ENCODE assay signal across 16 cellular contexts in the genomic region with DNA sequence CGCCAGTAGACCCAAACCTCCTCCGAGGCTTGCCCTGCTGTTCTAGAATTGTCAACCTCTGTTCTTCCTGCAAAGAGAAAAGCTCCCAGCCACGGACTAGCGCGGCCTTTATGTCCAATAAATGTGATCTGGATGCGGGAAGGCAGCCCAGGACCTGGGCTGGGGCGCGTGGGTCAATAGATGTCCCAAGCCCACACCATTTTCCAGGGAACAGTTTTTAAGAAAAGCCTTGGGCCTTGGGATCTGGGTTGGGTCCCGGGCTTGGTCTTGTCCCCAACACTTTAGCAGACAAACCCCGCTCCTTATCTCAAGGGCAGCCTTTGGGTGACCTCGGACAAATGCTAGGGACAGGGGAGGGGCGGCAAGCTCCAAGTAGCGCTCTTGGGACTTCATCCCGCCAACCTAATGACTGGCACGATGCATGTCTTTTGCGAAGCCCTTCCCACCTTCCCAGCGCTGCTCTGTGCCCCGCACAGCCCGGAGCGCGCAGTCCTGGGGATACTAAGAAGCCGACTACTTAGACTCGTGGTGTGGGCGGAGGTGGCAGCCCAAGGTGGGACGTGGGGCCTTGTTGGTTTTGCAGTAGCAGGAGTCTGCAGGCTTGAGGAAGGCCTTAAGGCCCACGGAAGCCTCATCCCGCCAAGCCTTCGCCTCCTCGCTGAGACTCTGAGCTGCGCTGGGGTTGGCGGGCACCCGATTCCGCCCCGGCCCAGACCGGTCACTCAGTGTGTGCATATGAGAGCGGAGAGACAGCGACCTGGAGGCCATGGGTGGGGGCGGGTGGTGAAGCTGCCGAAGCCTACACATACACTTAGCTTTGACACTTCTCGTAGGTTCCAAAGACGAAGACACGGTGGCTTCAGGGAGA. TPM values are rescaled to one million over a fixed set of nuclear protein-coding genes. Genes with fewer than 3 reads are reported as not detected.
DNase-seq lines count a peak whose midpoint lies in the region; ATAC-seq lines count a peak whose summit lies in the region.
"Had no signal": no experiment of that assay in that cellular context is flagged by ENCODE, and none has a peak within 500 bp of the region (broad histone marks: within the 10 kb centered on the region; RNA-seq: fewer than 3 reads in every experiment).

No MANE protein-coding gene starts in this region.

- H3K4me1 ChIP-seq in iPS-20b (ENCODE audit: insufficient read depth, low read length), result peaks cover 19% of the 10 kb centered on the region; the same call in 1 of the 2 replicates

- peaks cover 75% of the 10 kb centered on the region for H3K27me3 ChIP-seq in H7 (ENCODE audit: control insufficient read depth, insufficient read depth, low read length)
- H3K27me3 ChIP-seq in iPS-20b (ENCODE audit: insufficient read depth, low read length), result peaks cover 80% of the 10 kb centered on the region

- peaks cover 4% of the 10 kb centered on the region for H3K4me1 Mint-ChIP-seq in activated T-helper 1 cell treated with anti-CD3 and anti-CD28 coated beads, Interleukin-12 subunit alpha, Interleukin-12 subunit beta, Interleukin-2, Interleukin-4 antibody, amounts not matched to agents 30 ng/mL and 10 ng/mL and 1 ng/mL, durations not matched to agents 14 hours and 24 hours and 36 hours (ENCODE audit: low read depth)
- peaks cover 0 to 2% of the 10 kb centered on the region in 2 donors for H3K4me1 Mint-ChIP-seq in stimulated activated naive B cell treated with anti-CD40 and anti-IgM and Interleukin-4, amounts not matched to agents 10 μg/mL and 1 μg/mL and 100 μg/mL, for 72 hours

- H3K9me3 ChIP-seq in iPS-20b (ENCODE audit: insufficient read depth, low read depth, low read length), result no peaks in the 10 kb centered on the region

- no peak overlapping the region for H3K27ac ChIP-seq in iPS-20b (ENCODE audit: low read length)
- H3K27ac ChIP-seq: RWPE1 had no signal

- no peak overlapping the region for H3K4me3 Mint-ChIP-seq in activated T-helper 1 cell treated with anti-CD3 and anti-CD28 coated beads, Interleukin-12 subunit alpha, Interleukin-12 subunit beta, Interleukin-2, Interleukin-4 antibody, amounts not matched to agents 30 ng/mL and 10 ng/mL and 1 ng/mL, durations not matched to agents 14 hours and 24 hours and 36 hours
- H3K4me3 Mint-ChIP-seq in stimulated activated naive B cell treated with anti-CD40 and anti-IgM and Interleukin-4, amounts not matched to agents 10 μg/mL and 1 μg/mL and 100 μg/mL, for 72 hours, result no peak overlapping the region

- peaks cover 5% of the 10 kb centered on the region for H3K9me3 Mint-ChIP-seq in activated T-helper 1 cell treated with anti-CD3 and anti-CD28 coated beads, Interleukin-12 subunit alpha, Interleukin-12 subunit beta, Interleukin-2, Interleukin-4 antibody, amounts not matched to agents 30 ng/mL and 10 ng/mL and 1 ng/mL, durations not matched to agents 14 hours and 24 hours and 36 hours
- H3K9me3 Mint-ChIP-seq in stimulated activated naive B cell treated with anti-CD40 and anti-IgM and Interleukin-4, amounts not matched to agents 10 μg/mL and 1 μg/mL and 100 μg/mL, for 72 hours, result peaks cover 4% of the 10 kb centered on the region in 2 donors

- peak; percentile 61 for DNase-seq in H7
- DNase-seq in activated T-helper 1 cell treated with anti-CD3 and anti-CD28 coated beads, Interleukin-12 subunit alpha, Interleukin-12 subunit beta, Interleukin-2, Interleukin-4 antibody, amounts not matched to agents 30 ng/mL and 10 ng/mL and 1 ng/mL, durations not matched to agents 14 hours and 24 hours and 36 hours (ENCODE audit: low spot score), result no peak
- no peak for DNase-seq in stimulated activated naive B cell treated with anti-CD40 and anti-IgM and Interleukin-4, amounts not matched to agents 10 μg/mL and 1 μg/mL and 100 μg/mL, for 72 hours
- DNase-seq in EL, result no peak
- no peak for DNase-seq in activated gamma-delta T cell (lab: John Stamatoyannopoulos, UW)
- no peak for DNase-seq in T-helper 9 cell
- DNase-seq: COR-L47, NCI-H1417, NCI-H2029, NCI-H510A, NCI-H774 had no signal

- no peak overlapping the region; the same call in 1 of the 2 replicates for H3K4me3 ChIP-seq in H7 (ENCODE audit: insufficient read depth, low read depth, low read length)
- H3K4me3 ChIP-seq in iPS-20b (ENCODE audit: low read length), result peak overlapping the region; percentile 50; the same call in 1 of the 2 replicates
- H3K4me3 ChIP-seq: HAP-1 had no signal

- peaks cover 76% of the 10 kb centered on the region for H3K27me3 Mint-ChIP-seq in activated T-helper 1 cell treated with anti-CD3 and anti-CD28 coated beads, Interleukin-12 subunit alpha, Interleukin-12 subunit beta, Interleukin-2, Interleukin-4 antibody, amounts not matched to agents 30 ng/mL and 10 ng/mL and 1 ng/mL, durations not matched to agents 14 hours and 24 hours and 36 hours (ENCODE audit: insufficient read depth)
- peaks cover 82 to 94% of the 10 kb centered on the region in 2 donors for H3K27me3 Mint-ChIP-seq in stimulated activated naive B cell treated with anti-CD40 and anti-IgM and Interleukin-4, amounts not matched to agents 10 μg/mL and 1 μg/mL and 100 μg/mL, for 72 hours

- peaks cover 5% of the 10 kb centered on the region for H3K36me3 Mint-ChIP-seq in activated T-helper 1 cell treated with anti-CD3 and anti-CD28 coated beads, Interleukin-12 subunit alpha, Interleukin-12 subunit beta, Interleukin-2, Interleukin-4 antibody, amounts not matched to agents 30 ng/mL and 10 ng/mL and 1 ng/mL, durations not matched to agents 14 hours and 24 hours and 36 hours (ENCODE audit: low read depth)
- H3K36me3 Mint-ChIP-seq in stimulated activated naive B cell treated with anti-CD40 and anti-IgM and Interleukin-4, amounts not matched to agents 10 μg/mL and 1 μg/mL and 100 μg/mL, for 72 hours, result peaks cover 6 to 7% of the 10 kb centered on the region in 2 donors

- H3K36me3 ChIP-seq in H7 (replicated peaks; ENCODE audit: control insufficient read depth, insufficient read depth, low read length) (no peaks in the 10 kb centered on the region), iPS-20b (ENCODE audit: insufficient read depth, low read depth, low read length) (no peaks in the 10 kb centered on the region)
- H3K36me3 ChIP-seq: HAP-1 had no signal

- ATAC-seq in stimulated activated naive B cell treated with anti-CD40 and anti-IgM and Interleukin-4, amounts not matched to agents 10 μg/mL and 1 μg/mL and 100 μg/mL, for 72 hours (replicated peaks), result no peak

- no peak overlapping the region for H3K9ac ChIP-seq in iPS-20b (ENCODE audit: low read depth, low read length)

- peak overlapping the region; percentile 16 for H3K27ac Mint-ChIP-seq in activated T-helper 1 cell treated with anti-CD3 and anti-CD28 coated beads, Interleukin-12 subunit alpha, Interleukin-12 subunit beta, Interleukin-2, Interleukin-4 antibody, amounts not matched to agents 30 ng/mL and 10 ng/mL and 1 ng/mL, durations not matched to agents 14 hours and 24 hours and 36 hours
- peak overlapping the region; percentile 85 for H3K27ac Mint-ChIP-seq in stimulated activated naive B cell treated with anti-CD40 and anti-IgM and Interleukin-4, amounts not matched to agents 10 μg/mL and 1 μg/mL and 100 μg/mL, for 72 hours
- H3K27ac Mint-ChIP-seq: CD14-positive monocyte had no signal

- intact Hi-C loops in activated T-helper 1 cell treated with anti-CD3 and anti-CD28 coated beads, Interleukin-12 subunit alpha, Interleukin-12 subunit beta, Interleukin-2, Interleukin-4 antibody, amounts not matched to agents 30 ng/mL and 10 ng/mL and 1 ng/mL, durations not matched to agents 14 hours and 24 hours and 36 hours (cut with micrococcal nuclease), result loop anchor here (1.0 to 10.0 kb wide), 3 partner anchors 11 to 943 kb away; a partner anchor contains a TSS

RNA-seq across cellular contexts. Expression of a gene that starts 10.8 kb away (rescaled TPM):
- total RNA-seq in H7 (2014; rRNA removed; shearing (Covaris generic)), result 3.9 and 5.1 TPM in 2 replicates
- total RNA-seq in activated T-helper 1 cell treated with anti-CD3 and anti-CD28 coated beads, Interleukin-12 subunit alpha, Interleukin-12 subunit beta, Interleukin-2, Interleukin-4 antibody, amounts not matched to agents 30 ng/mL and 10 ng/mL and 1 ng/mL, durations not matched to agents 14 hours and 24 hours and 36 hours, result not detected in 2 replicates
- total RNA-seq: A673 had no signal
